ENCODE assay signal across 8 cellular contexts in the genomic region with DNA sequence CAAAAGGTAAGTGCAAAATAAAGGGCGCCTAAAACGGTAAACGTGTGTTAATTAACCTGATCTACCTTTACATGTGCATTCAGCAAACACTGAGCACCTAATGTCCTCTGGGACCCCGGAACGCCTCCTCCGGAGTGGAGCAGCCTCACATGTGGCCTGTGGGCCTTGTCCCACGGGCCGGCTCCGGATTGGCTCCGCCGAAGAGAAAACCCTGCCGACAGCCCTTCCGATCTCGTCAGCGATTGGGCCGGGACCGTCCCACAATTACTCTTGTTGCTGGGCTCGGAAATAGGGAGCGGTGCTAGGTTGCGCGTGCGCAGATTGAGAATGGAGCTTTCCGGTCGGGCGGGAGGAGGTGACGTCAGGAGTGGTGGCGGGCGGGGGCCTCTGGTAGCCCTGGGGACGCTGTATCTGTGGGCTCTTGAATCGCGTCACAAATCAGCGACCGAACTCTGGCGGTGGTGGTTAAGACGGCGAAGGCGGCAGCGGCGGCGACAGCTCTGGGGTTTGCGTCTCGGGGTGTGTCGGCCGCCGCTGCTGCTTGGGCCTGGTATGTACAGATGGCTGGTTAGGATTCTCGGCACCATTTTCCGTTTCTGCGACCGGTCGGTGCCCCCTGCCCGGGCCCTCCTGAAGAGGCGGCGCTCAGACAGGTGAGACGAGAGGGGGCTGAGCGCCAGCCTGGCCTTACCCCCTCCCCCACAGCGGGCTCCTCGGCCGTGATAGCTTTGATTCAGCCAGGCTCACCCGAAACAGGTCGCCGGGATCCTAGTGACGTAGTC. TPM values are rescaled to one million over a fixed set of nuclear protein-coding genes. Genes with fewer than 3 reads are reported as not detected.
A peak's percentile ranks its signal among the peaks of the same experiment; 100 is the strongest.
DNase-seq lines count a peak whose midpoint lies in the region; ATAC-seq, FAIRE-seq and TF ChIP-seq lines count a peak whose summit lies in the region.

A gene (plus strand): TSS at position 434 of the 782 bp plus-strand sequence. CDS start 119 bp downstream, at position 553.

- POLR2A ChIA-PET in AG04449 (lab: Yijun Ruan, JAX) = interaction anchor here (0.6 to 1.0 kb wide), 4 partner anchors 13 to 1930 kb away, joined by 3 to 4 read pairs (median 3); a partner anchor contains a TSS

- DNase-seq in AG04449 (ENCODE audit: low read depth, low spot score) (peak; percentile 87), NCI-H2227 treated with DMSO at 0.1 percent for 48 hours (lab: John Stamatoyannopoulos, UW) (peak; percentile 98), bronchial epithelial cell (ENCODE audit: low read depth) (peak; percentile 96)

- H3K4me1 ChIP-seq in iPS-20b (ENCODE audit: insufficient read depth, low read length) = peaks cover 7% of the 10 kb centered on the region; the same call in 1 of the 2 replicates

- no peaks in the 10 kb centered on the region for H3K36me3 ChIP-seq in bronchial epithelial cell (ENCODE audit: control insufficient read depth, insufficient read depth, low read length)
- H3K36me3 ChIP-seq in iPS-20b (ENCODE audit: insufficient read depth, low read depth, low read length) = no peaks in the 10 kb centered on the region

- FAIRE-seq in bronchial epithelial cell (lab: Jason Lieb, UNC) = no peak

- peak; percentile 96 for ATAC-seq in GM18907 (IDR thresholded peaks at IDR 0.05; ENCODE audit: unreplicated experiment)
- ATAC-seq in HG03159 (IDR thresholded peaks at IDR 0.05; ENCODE audit: unreplicated experiment) = peak; percentile 95

- H3K9ac ChIP-seq in iPS-20b (ENCODE audit: low read depth, low read length) = peak within 1 kb of the TSS; percentile 87

- CTCF ChIA-PET in AG04449 (lab: Yijun Ruan, JAX) = interaction anchor here (1.2 to 4.8 kb wide), 3 partner anchors 12 to 124 kb away, joined by 3 to 47 read pairs (median 7); no protein-coding TSS in a partner anchor

- H3K27me3 ChIP-seq in bronchial epithelial cell (ENCODE audit: control insufficient read depth, insufficient read depth, low read length) (no peaks in the 10 kb centered on the region), iPS-20b (ENCODE audit: insufficient read depth, low read length) (no peaks in the 10 kb centered on the region)

- H3K4me3 ChIP-seq in AG04449 (ENCODE audit: low read depth, low read length) = peak within 1 kb of the TSS; percentile 94
- H3K4me3 ChIP-seq in WI38 (ENCODE audit: low read depth, low read length) = peak within 1 kb of the TSS; percentile 96
- peak within 1 kb of the TSS; percentile 98 for H3K4me3 ChIP-seq in bronchial epithelial cell (ENCODE audit: low read depth, low read length)
- peak within 1 kb of the TSS; percentile 91 for H3K4me3 ChIP-seq in iPS-20b (ENCODE audit: low read length)
- H3K4me3 ChIP-seq in skin epidermis = peak within 1 kb of the TSS; percentile 53 to 96 (median 83)

- TF ChIP-seq CTCF in AG04449 (IDR thresholded peaks at IDR 0.05; ENCODE audit: insufficient read depth, low read length, missing control alignments) = no peak
- TF ChIP-seq CTCF in WI38 (IDR thresholded peaks at IDR 0.05; ENCODE audit: low read depth, low read length) = no peak
- TF ChIP-seq CTCF in bronchial epithelial cell (IDR thresholded peaks at IDR 0.05; ENCODE audit: insufficient read depth, low read length, severe bottlenecking) = no peak

- H3K27ac ChIP-seq in iPS-20b (ENCODE audit: low read length) (peak within 1 kb of the TSS; percentile 44), skin epidermis (peak within 1 kb of the TSS; percentile 69 to 100 (median 96))

- no peaks in the 10 kb centered on the region for H3K9me3 ChIP-seq in iPS-20b (ENCODE audit: insufficient read depth, low read depth, low read length)

RNA-seq across cellular contexts. Expression of the gene that starts here (rescaled TPM):
- 30.5 and 33.5 TPM in 2 replicates for total RNA-seq in bronchial epithelial cell

Comparison
In these comparisons a context has a peak if more than half of its experiments do, and no peak if none do; other contexts are left out.
1. Peak in every context shown above with its lines: DNase-seq, ATAC-seq, H3K4me3 ChIP-seq and H3K27ac ChIP-seq.